8 cellular contexts compared by ENCODE assay signal in the genomic region with DNA sequence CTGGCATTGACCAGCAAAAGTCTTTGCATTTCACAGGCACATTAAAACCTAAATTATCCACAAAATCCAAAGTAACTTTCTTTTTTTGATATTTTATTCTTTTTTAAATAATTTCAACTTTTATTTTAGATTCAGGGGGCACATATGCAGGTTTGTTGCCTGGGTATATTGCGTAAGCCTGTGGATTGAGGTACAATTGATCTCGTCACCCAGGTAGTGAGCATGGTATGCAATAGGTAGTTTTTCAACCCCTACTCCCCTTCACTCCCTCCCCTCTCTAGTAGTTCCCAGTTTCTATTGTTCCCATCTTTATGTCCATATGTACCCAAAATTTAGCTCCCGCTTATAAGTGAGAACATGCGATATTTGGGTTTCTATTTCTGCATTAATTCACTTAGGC.
"Had no signal": no experiment of that assay in that cellular context is flagged by ENCODE, and none has a peak within 500 bp of the region (broad histone marks: within the 10 kb centered on the region; RNA-seq: fewer than 3 reads in every experiment).

No MANE protein-coding gene starts in this region.

- DNase-seq: GDM1, GF-D8 had no signal

- FAIRE-seq: G401.6, GM12878, GM12891, GM12892, GM18507, GM19239 had no signal

- H3K4me3 ChIP-seq: GM12878 had no signal

- ATAC-seq: GM12878 had no signal
